Comparison of ENCODE assay signal across 26 cellular contexts in genomic region chr5:86918246-86918645, GRCh38.
"Had no signal": no experiment of that assay in that cellular context is flagged by ENCODE, and none has a peak within 500 bp of the region (broad histone marks: within the 10 kb centered on the region; RNA-seq: fewer than 3 reads in every experiment).

No MANE protein-coding gene starts in this region.

- H3K27me3 ChIP-seq: ascending aorta, cardiac muscle cell, colonic mucosa, gastroesophageal sphincter, spleen, uterus had no signal

- ATAC-seq: gastroesophageal sphincter; left cardiac atrium; left ventricle myocardium superior; mucosa of descending colon; natural killer cell treated with Interleukin-12 subunit alpha and Interleukin-12 subunit beta and Interleukin-15 and Interleukin-18, amount 100 ng/mL, for 72 hours; right cardiac atrium had no signal

- H3K4me3 Mint-ChIP-seq: brain; natural killer cell treated with Interleukin-12 subunit alpha and Interleukin-12 subunit beta and Interleukin-15 and Interleukin-18, amount 100 ng/mL, for 72 hours; type B pancreatic cell had no signal

- DNase-seq: activated CD4-positive, alpha-beta T cell treated with anti-CD3 and anti-CD28 coated beads for 1 hour; activated CD4-positive, alpha-beta T cell treated with anti-CD3 and anti-CD28 coated beads, Interleukin-2, amount 50 U/mL, for 48 hours; activated naive CD4-positive, alpha-beta T cell; activated T-cell treated with anti-CD3 and anti-CD28 coated beads for 4 hours; cerebellar nuclear complex; colonic mucosa; effector memory CD4-positive, alpha-beta T cell; erythroblast; hippocampal formation; left cardiac atrium; left ventricle myocardium superior; mucosa of descending colon; posterior cingulate gyrus; right cardiac atrium; spleen; stimulated activated naive CD4-positive, alpha-beta T cell treated with Interleukin-2 at 50 U/mL for 16 hours; T1000; uterus had no signal

- H3K27ac Mint-ChIP-seq: activated naive CD4-positive, alpha-beta T cell treated with anti-CD3 and anti-CD28 coated beads, Interleukin-2, amount 50 U/mL, for 72 hours; brain; natural killer cell treated with Interleukin-12 subunit alpha and Interleukin-12 subunit beta and Interleukin-15 and Interleukin-18, amount 100 ng/mL, for 72 hours; type B pancreatic cell had no signal

- H3K9me3 Mint-ChIP-seq: activated naive CD4-positive, alpha-beta T cell treated with anti-CD3 and anti-CD28 coated beads, Interleukin-2, amount 50 U/mL, for 72 hours; brain; type B pancreatic cell had no signal

- H3K36me3 Mint-ChIP-seq: activated naive CD4-positive, alpha-beta T cell treated with anti-CD3 and anti-CD28 coated beads, Interleukin-2, amount 50 U/mL, for 72 hours; brain; natural killer cell treated with Interleukin-12 subunit alpha and Interleukin-12 subunit beta and Interleukin-15 and Interleukin-18, amount 100 ng/mL, for 72 hours; type B pancreatic cell had no signal

- H3K4me3 ChIP-seq: ascending aorta, cardiac muscle cell, colonic mucosa, gastroesophageal sphincter, mucosa of descending colon, spleen, thoracic aorta, uterus had no signal

- H3K4me1 Mint-ChIP-seq: brain had no signal

- H3K36me3 ChIP-seq: ascending aorta, cardiac muscle cell, colonic mucosa, gastroesophageal sphincter, spleen, thoracic aorta, uterus had no signal

- H3K27ac ChIP-seq: ascending aorta, cardiac muscle cell, colonic mucosa, gastroesophageal sphincter, spleen, thoracic aorta, uterus had no signal

- H3K9me3 ChIP-seq: ascending aorta, colonic mucosa, gastroesophageal sphincter, mucosa of descending colon, spleen, thoracic aorta, uterus had no signal

- H3K4me1 ChIP-seq: ascending aorta, colonic mucosa, gastroesophageal sphincter, spleen, uterus had no signal

- H3K27me3 Mint-ChIP-seq: brain, type B pancreatic cell had no signal
